38 cellular contexts compared by ENCODE assay signal in the genomic region with DNA sequence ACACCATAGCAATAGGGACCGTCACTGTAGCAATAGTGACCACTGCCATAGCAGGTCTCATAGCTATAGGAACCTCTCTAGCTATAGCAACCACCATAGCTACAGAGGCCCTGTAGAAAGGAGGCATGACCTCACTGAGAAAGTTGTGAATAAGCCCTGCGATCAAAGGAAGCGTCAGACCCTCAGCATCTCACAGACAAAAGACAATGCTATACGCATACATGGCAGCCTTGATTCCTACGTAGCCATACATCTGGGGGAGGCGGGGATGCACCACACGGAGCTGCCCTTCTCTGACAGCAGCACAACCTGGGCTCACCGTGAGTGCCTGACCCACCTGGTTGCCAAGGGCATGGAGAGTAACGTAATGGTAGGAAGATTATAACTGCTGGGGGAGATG.
"Had no signal": no experiment of that assay in that cellular context is flagged by ENCODE, and none has a peak within 500 bp of the region (broad histone marks: within the 10 kb centered on the region; RNA-seq: fewer than 3 reads in every experiment).

No MANE protein-coding gene starts in this region.

- DNase-seq: activated effector memory CD4-positive, alpha-beta T cell treated with anti-CD3 and anti-CD28 coated beads, Interleukin-2, amount 50 U/mL, for 16 hours; activated effector memory CD4-positive, alpha-beta T cell treated with Interleukin-2 at 50 U/mL for 16 hours; activated gamma-delta T cell; activated gamma-delta T cell treated with Interleukin-2 at 50 U/mL for 16 hours; activated naive CD4-positive, alpha-beta T cell; activated naive CD4-positive, alpha-beta T cell treated with anti-CD3 and anti-CD28 coated beads for 36 hours; activated naive CD4-positive, alpha-beta T cell treated with anti-CD3 and anti-CD28 coated beads, Interleukin-2, amount 10 ng/mL, durations not matched to agents 7 days and 5 days; activated naive CD4-positive, alpha-beta T cell treated with anti-CD3 and anti-CD28 coated beads, Interleukin-2, amount 50 U/mL, for 16 hours; activated naive CD4-positive, alpha-beta T cell treated with Interleukin-2 at 50 U/mL for 16 hours; activated naive CD8-positive, alpha-beta T cell treated with anti-CD3 and anti-CD28 coated beads for 36 hours; activated naive CD8-positive, alpha-beta T cell treated with anti-CD3 and anti-CD28 coated beads, Interleukin-2, amount 10 ng/mL, durations not matched to agents 7 days and 5 days; activated naive CD8-positive, alpha-beta T cell treated with anti-CD3 and anti-CD28 coated beads, Interleukin-2, amount 50 U/mL, for 24 hours; activated T-cell treated with anti-CD3 and anti-CD28 coated beads, Interleukin-2, amount 50 U/mL, for 1 hour; activated T-cell treated with anti-CD3 and anti-CD28 coated beads, Interleukin-2, amount 50 U/mL, for 24 hours; activated T-cell treated with anti-CD3 and anti-CD28 coated beads, Interleukin-2, amount 50 U/mL, for 4 hours; activated T-cell treated with anti-CD3 and anti-CD28 coated beads, Interleukin-2, amount 50 U/mL, for 48 hours; activated T-cell treated with anti-CD3 and anti-CD28 coated beads, Interleukin-2, amount 50 U/mL, for 72 hours; adrenal gland; amniotic stem cell; amygdala; anterior cingulate cortex; aorta; body of pancreas; brain microvascular endothelial cell; caudate nucleus; central memory CD4-positive, alpha-beta T cell; cerebellar nuclear complex had no signal

- H3K4me1 Mint-ChIP-seq: activated T-helper 17 cell treated with anti-CD3 and anti-CD28 coated beads, Interleukin-2, amount 50 U/mL, for 72 hours; brain; central memory CD8-positive, alpha-beta T cell had no signal

- H3K27me3 Mint-ChIP-seq: activated naive CD4-positive, alpha-beta T cell treated with anti-CD3 and anti-CD28 coated beads, Interleukin-2, amount 10 ng/mL, durations not matched to agents 7 days and 5 days; activated naive CD4-positive, alpha-beta T cell treated with anti-CD3 and anti-CD28 coated beads, Interleukin-2, amount 50 U/mL, for 24 hours; activated naive CD8-positive, alpha-beta T cell; activated naive CD8-positive, alpha-beta T cell treated with anti-CD3 and anti-CD28 coated beads for 36 hours; activated naive CD8-positive, alpha-beta T cell treated with anti-CD3 and anti-CD28 coated beads, Interleukin-2, amount 10 ng/mL, durations not matched to agents 7 days and 5 days; activated naive CD8-positive, alpha-beta T cell treated with anti-CD3 and anti-CD28 coated beads, Interleukin-2, amount 50 U/mL, for 24 hours; activated T-helper 17 cell treated with anti-CD3 and anti-CD28 coated beads, Interleukin-2, amount 50 U/mL, for 72 hours; brain; central memory CD8-positive, alpha-beta T cell had no signal

- H3K27ac ChIP-seq: adrenal gland, ascending aorta, body of pancreas, brain microvascular endothelial cell, breast epithelium, cardiac muscle cell had no signal

- H3K36me3 Mint-ChIP-seq: activated naive CD4-positive, alpha-beta T cell treated with anti-CD3 and anti-CD28 coated beads, Interleukin-2, amount 10 ng/mL, durations not matched to agents 7 days and 5 days; activated naive CD4-positive, alpha-beta T cell treated with anti-CD3 and anti-CD28 coated beads, Interleukin-2, amount 50 U/mL, for 24 hours; activated naive CD4-positive, alpha-beta T cell treated with anti-CD3 and anti-CD28 coated beads, Interleukin-2, amount 50 U/mL, for 72 hours; activated naive CD8-positive, alpha-beta T cell; activated naive CD8-positive, alpha-beta T cell treated with anti-CD3 and anti-CD28 coated beads for 36 hours had no signal

- H3K27ac Mint-ChIP-seq: activated naive CD4-positive, alpha-beta T cell treated with anti-CD3 and anti-CD28 coated beads for 36 hours; activated naive CD4-positive, alpha-beta T cell treated with anti-CD3 and anti-CD28 coated beads, Interleukin-2, amount 10 ng/mL, durations not matched to agents 7 days and 5 days; activated naive CD4-positive, alpha-beta T cell treated with anti-CD3 and anti-CD28 coated beads, Interleukin-2, amount 50 U/mL, for 24 hours; activated naive CD4-positive, alpha-beta T cell treated with anti-CD3 and anti-CD28 coated beads, Interleukin-2, amount 50 U/mL, for 72 hours; activated naive CD8-positive, alpha-beta T cell; activated naive CD8-positive, alpha-beta T cell treated with anti-CD3 and anti-CD28 coated beads for 36 hours; activated naive CD8-positive, alpha-beta T cell treated with anti-CD3 and anti-CD28 coated beads, Interleukin-2, amount 10 ng/mL, durations not matched to agents 7 days and 5 days; activated naive CD8-positive, alpha-beta T cell treated with anti-CD3 and anti-CD28 coated beads, Interleukin-2, amount 50 U/mL, for 24 hours; activated T-cell treated with anti-CD3 and anti-CD28 coated beads, Interleukin-2, amount 50 U/mL, for 24 hours; activated T-cell treated with anti-CD3 and anti-CD28 coated beads, Interleukin-2, amount 50 U/mL, for 72 hours; activated T-helper 1 cell treated with anti-CD3 and anti-CD28 coated beads, Interleukin-12 subunit alpha, Interleukin-12 subunit beta, Interleukin-2, Interleukin-4 antibody, amounts not matched to agents 30 ng/mL and 10 ng/mL and 1 ng/mL, durations not matched to agents 14 hours and 24 hours and 36 hours; activated T-helper 17 cell treated with anti-CD3 and anti-CD28 coated beads, Interleukin-2, amount 50 U/mL, for 72 hours; activated T-helper 2 cell treated with anti-CD3 and anti-CD28 coated beads, Interferon-gamma antibody, Interleukin-2, Interleukin-4, amounts not matched to agents 10 μg/mL and 5 μg/mL and 100 μg/mL, durations not matched to agents 14 hours and 24 hours and 36 hours; brain had no signal

- ATAC-seq: activated naive CD4-positive, alpha-beta T cell treated with anti-CD3 and anti-CD28 coated beads, Interleukin-2, amount 50 U/mL, for 72 hours; activated naive CD8-positive, alpha-beta T cell treated with anti-CD3 and anti-CD28 coated beads, Interleukin-2, amount 50 U/mL, for 24 hours; activated T-cell treated with anti-CD3 and anti-CD28 coated beads, Interleukin-2, amount 50 U/mL, for 4 hours; activated T-cell treated with anti-CD3 and anti-CD28 coated beads, Interleukin-2, amount 50 U/mL, for 72 hours; activated T-helper 17 cell treated with anti-CD3 and anti-CD28 coated beads, Interleukin-2, amount 50 U/mL, for 72 hours; body of pancreas had no signal

- H3K4me3 ChIP-seq: adrenal gland, ascending aorta, body of pancreas, breast epithelium, cardiac muscle cell had no signal

- H3K9me3 Mint-ChIP-seq: activated naive CD4-positive, alpha-beta T cell treated with anti-CD3 and anti-CD28 coated beads for 36 hours; activated naive CD4-positive, alpha-beta T cell treated with anti-CD3 and anti-CD28 coated beads, Interleukin-2, amount 10 ng/mL, durations not matched to agents 7 days and 5 days; activated naive CD4-positive, alpha-beta T cell treated with anti-CD3 and anti-CD28 coated beads, Interleukin-2, amount 50 U/mL, for 24 hours; activated naive CD4-positive, alpha-beta T cell treated with anti-CD3 and anti-CD28 coated beads, Interleukin-2, amount 50 U/mL, for 72 hours; activated naive CD8-positive, alpha-beta T cell treated with anti-CD3 and anti-CD28 coated beads for 36 hours; activated naive CD8-positive, alpha-beta T cell treated with anti-CD3 and anti-CD28 coated beads, Interleukin-2, amount 10 ng/mL, durations not matched to agents 7 days and 5 days; activated naive CD8-positive, alpha-beta T cell treated with anti-CD3 and anti-CD28 coated beads, Interleukin-2, amount 50 U/mL, for 24 hours; activated T-cell treated with anti-CD3 and anti-CD28 coated beads, Interleukin-2, amount 50 U/mL, for 24 hours; activated T-cell treated with anti-CD3 and anti-CD28 coated beads, Interleukin-2, amount 50 U/mL, for 4 hours; activated T-cell treated with anti-CD3 and anti-CD28 coated beads, Interleukin-2, amount 50 U/mL, for 72 hours; activated T-helper 1 cell treated with anti-CD3 and anti-CD28 coated beads, Interleukin-12 subunit alpha, Interleukin-12 subunit beta, Interleukin-2, Interleukin-4 antibody, amounts not matched to agents 30 ng/mL and 10 ng/mL and 1 ng/mL, durations not matched to agents 14 hours and 24 hours and 36 hours; activated T-helper 17 cell treated with anti-CD3 and anti-CD28 coated beads, Interleukin-2, amount 50 U/mL, for 72 hours; activated T-helper 2 cell treated with anti-CD3 and anti-CD28 coated beads, Interferon-gamma antibody, Interleukin-2, Interleukin-4, amounts not matched to agents 10 μg/mL and 5 μg/mL and 100 μg/mL, durations not matched to agents 14 hours and 24 hours and 36 hours; brain; central memory CD8-positive, alpha-beta T cell had no signal

- H3K4me3 Mint-ChIP-seq: activated naive CD4-positive, alpha-beta T cell treated with anti-CD3 and anti-CD28 coated beads for 36 hours; activated naive CD4-positive, alpha-beta T cell treated with anti-CD3 and anti-CD28 coated beads, Interleukin-2, amount 10 ng/mL, durations not matched to agents 7 days and 5 days; activated naive CD4-positive, alpha-beta T cell treated with anti-CD3 and anti-CD28 coated beads, Interleukin-2, amount 50 U/mL, for 24 hours; activated naive CD8-positive, alpha-beta T cell; activated naive CD8-positive, alpha-beta T cell treated with anti-CD3 and anti-CD28 coated beads for 36 hours; activated naive CD8-positive, alpha-beta T cell treated with anti-CD3 and anti-CD28 coated beads, Interleukin-2, amount 10 ng/mL, durations not matched to agents 7 days and 5 days; activated naive CD8-positive, alpha-beta T cell treated with anti-CD3 and anti-CD28 coated beads, Interleukin-2, amount 50 U/mL, for 24 hours; activated T-cell treated with anti-CD3 and anti-CD28 coated beads, Interleukin-2, amount 50 U/mL, for 24 hours; activated T-cell treated with anti-CD3 and anti-CD28 coated beads, Interleukin-2, amount 50 U/mL, for 4 hours; activated T-cell treated with anti-CD3 and anti-CD28 coated beads, Interleukin-2, amount 50 U/mL, for 72 hours; activated T-helper 1 cell treated with anti-CD3 and anti-CD28 coated beads, Interleukin-12 subunit alpha, Interleukin-12 subunit beta, Interleukin-2, Interleukin-4 antibody, amounts not matched to agents 30 ng/mL and 10 ng/mL and 1 ng/mL, durations not matched to agents 14 hours and 24 hours and 36 hours; activated T-helper 17 cell treated with anti-CD3 and anti-CD28 coated beads, Interleukin-2, amount 50 U/mL, for 72 hours; brain; central memory CD8-positive, alpha-beta T cell had no signal
